In genomic region chr3:64295594-64295993, GRCh38 we compare ENCODE assay signal across 15 cellular contexts.
DNase-seq lines count a peak whose midpoint lies in the region; ATAC-seq and TF ChIP-seq lines count a peak whose summit lies in the region.
"Had no signal": no experiment of that assay in that cellular context is flagged by ENCODE, and none has a peak within 500 bp of the region (broad histone marks: within the 10 kb centered on the region; RNA-seq: fewer than 3 reads in every experiment).

No MANE protein-coding gene starts in this region.

- ATAC-seq in GM21717 (IDR thresholded peaks at IDR 0.05; ENCODE audit: unreplicated experiment) (no peak), HG03460 (IDR thresholded peaks at IDR 0.05; ENCODE audit: unreplicated experiment) (no peak)
- ATAC-seq: HepG2 had no signal

- no peak overlapping the region for H3K4me3 ChIP-seq in AG10803 (ENCODE audit: low read length)
- H3K4me3 ChIP-seq: smooth muscle cell had no signal

- TF ChIP-seq CTCF in AG10803 (conservative IDR thresholded peaks at IDR 0.05; ENCODE audit: low read length): no peak

- DNase-seq in AG10803 (ENCODE audit: low read depth) (peak; percentile 93), RPMI7951 (ENCODE audit: low read depth) (peak; percentile 88), epithelial cell of prostate (ENCODE audit: low read depth, low spot score) (peak; percentile 33), occipital lobe (lab: John Stamatoyannopoulos, UW) (peak; percentile 13), NOMO-1 treated with dmso at 0.1 percent for 144 hours (lab: John Stamatoyannopoulos, UW; ENCODE audit: unreplicated experiment) (no peak), nucleus accumbens (lab: John Stamatoyannopoulos, UW) (no peak)
- DNase-seq: activated naive CD8-positive, alpha-beta T cell treated with anti-CD3 and anti-CD28 coated beads for 36 hours; CD4-positive, CD25-positive, alpha-beta regulatory T cell; naive B cell; NCI-H1930; T-helper 9 cell had no signal

- no peak overlapping the region for H3K27ac ChIP-seq in epithelial cell of prostate

Comparison
In these comparisons a context has a peak if more than half of its experiments do, and no peak if none do; other contexts are left out.
1. DNase-seq: peak in AG10803 (single experiment), RPMI7951 (single experiment), epithelial cell of prostate (single experiment) and occipital lobe (single experiment); none in NOMO-1 treated with dmso at 0.1 percent for 144 hours (single experiment) and nucleus accumbens (0 of 56).